In the genomic region with DNA sequence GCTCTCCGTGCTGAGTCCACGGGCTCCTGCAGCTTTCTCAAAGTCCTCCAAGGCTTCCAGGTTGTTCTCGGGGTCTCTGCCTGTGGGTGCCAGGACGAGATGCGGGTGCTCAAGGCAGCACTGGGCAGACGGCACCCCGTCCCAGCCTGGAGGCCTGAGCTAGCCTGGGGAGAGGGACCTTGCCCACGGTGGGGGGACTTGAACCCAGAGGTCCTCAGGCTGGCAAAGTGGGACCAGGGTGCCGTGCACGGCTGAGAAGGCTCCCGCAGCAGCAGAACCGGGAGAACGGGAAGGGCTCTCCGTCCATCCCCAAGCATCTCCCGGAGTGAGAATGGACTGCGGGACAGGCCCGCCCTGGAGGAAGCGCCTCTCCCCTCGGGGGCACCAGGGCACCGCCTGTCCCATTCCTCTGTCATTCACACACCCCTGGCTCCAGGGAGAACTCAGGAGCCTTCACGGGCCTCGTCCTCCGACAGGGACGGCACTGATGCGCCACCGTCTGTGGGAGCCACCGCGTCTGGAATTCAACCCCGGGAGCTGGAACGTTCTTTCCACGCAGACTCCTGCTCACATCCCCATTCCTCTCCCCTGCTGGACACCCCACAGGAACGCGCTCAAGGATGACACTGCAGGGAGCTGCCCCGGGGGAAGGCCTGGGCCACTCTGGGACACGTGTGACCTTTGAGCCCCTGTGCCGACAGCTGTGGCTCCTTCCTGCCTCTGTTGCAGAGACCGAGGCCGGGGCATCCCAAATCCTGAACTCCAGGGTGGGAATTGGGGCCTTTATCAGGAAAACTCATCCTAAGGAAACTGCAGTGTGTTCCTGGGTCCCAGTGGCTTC, we compare ENCODE assay signal across 21 cellular contexts. TPM values are rescaled to one million over a fixed set of nuclear protein-coding genes. Genes with fewer than 3 reads are reported as not detected.
DNase-seq lines count a peak whose midpoint lies in the region; ATAC-seq and TF ChIP-seq lines count a peak whose summit lies in the region.
"Had no signal": no experiment of that assay in that cellular context is flagged by ENCODE, and none has a peak within 500 bp of the region (broad histone marks: within the 10 kb centered on the region; RNA-seq: fewer than 3 reads in every experiment).

No MANE protein-coding gene starts in this region.

- peak; percentile 59 for ATAC-seq in Right ventricle myocardium superior (ENCODE audit: poor library complexity)
- ATAC-seq in natural killer cell treated with Interleukin-12 subunit alpha and Interleukin-12 subunit beta and Interleukin-15 and Interleukin-18, amount 100 ng/mL, for 72 hours = no peak
- ATAC-seq: HCT116 had no signal

- H3K18ac ChIP-seq in trophoblast cell (ENCODE audit: low read length) = peak overlapping the region; percentile 5

- H3K4me2 ChIP-seq in trophoblast cell (ENCODE audit: low read length) = no peak overlapping the region
- H3K4me2 ChIP-seq: A549 had no signal

- no peak overlapping the region for H4K91ac ChIP-seq in trophoblast cell (ENCODE audit: low read depth, low read length)

- H2AFZ ChIP-seq in trophoblast cell (ENCODE audit: insufficient read depth, low read length, poor library complexity) = no peak overlapping the region
- H2AFZ ChIP-seq: GM23248 had no signal

- H3K36me3 ChIP-seq in right atrium auricular region (no peaks in the 10 kb centered on the region), trophoblast cell (ENCODE audit: control insufficient read depth in 1 of 2, insufficient read depth in 2 of 2, low read length in 2 of 2) (no peaks in the 10 kb centered on the region)

- no peaks in the 10 kb centered on the region for H3K4me1 ChIP-seq in right atrium auricular region
- H3K4me1 ChIP-seq in trophoblast cell (ENCODE audit: control insufficient read depth in 1 of 2, insufficient read depth in 2 of 2, low read length in 2 of 2) = peaks cover 0 to 8% of the 10 kb centered on the region in 2 experiments
- H3K4me1 ChIP-seq: A549 had no signal

- no peak overlapping the region for H2BK120ac ChIP-seq in trophoblast cell (ENCODE audit: insufficient read depth, low read length, poor library complexity)

- H3K27me3 ChIP-seq in right atrium auricular region = no peaks in the 10 kb centered on the region
- no peaks in the 10 kb centered on the region for H3K27me3 ChIP-seq in trophoblast cell (ENCODE audit: insufficient read depth, low read length)

- no peak overlapping the region for H3K14ac ChIP-seq in trophoblast cell (ENCODE audit: low read length)

- no peak overlapping the region for H3K4me3 ChIP-seq in right atrium auricular region
- H3K4me3 ChIP-seq in trophoblast cell (ENCODE audit: low read depth, low read length) = no peak overlapping the region
- H3K4me3 ChIP-seq: A549, GM23248 had no signal

- H3K36me3 Mint-ChIP-seq in immature natural killer cell = no peaks in the 10 kb centered on the region
- no peaks in the 10 kb centered on the region for H3K36me3 Mint-ChIP-seq in natural killer cell treated with Interleukin-12 subunit alpha and Interleukin-12 subunit beta and Interleukin-15 and Interleukin-18, amount 100 ng/mL, for 72 hours
- H3K36me3 Mint-ChIP-seq in activated T-helper 1 cell treated with anti-CD3 and anti-CD28 coated beads, Interleukin-12 subunit alpha, Interleukin-12 subunit beta, Interleukin-2, Interleukin-4 antibody, amounts not matched to agents 30 ng/mL and 10 ng/mL and 1 ng/mL, durations not matched to agents 14 hours and 24 hours and 36 hours (ENCODE audit: low read depth) = no peaks in the 10 kb centered on the region

- H3K4me1 Mint-ChIP-seq in immature natural killer cell = no peaks in the 10 kb centered on the region
- no peaks in the 10 kb centered on the region for H3K4me1 Mint-ChIP-seq in natural killer cell treated with Interleukin-12 subunit alpha and Interleukin-12 subunit beta and Interleukin-15 and Interleukin-18, amount 100 ng/mL, for 72 hours (ENCODE audit: low read depth in 2 of 2)
- no peaks in the 10 kb centered on the region for H3K4me1 Mint-ChIP-seq in activated T-helper 1 cell treated with anti-CD3 and anti-CD28 coated beads, Interleukin-12 subunit alpha, Interleukin-12 subunit beta, Interleukin-2, Interleukin-4 antibody, amounts not matched to agents 30 ng/mL and 10 ng/mL and 1 ng/mL, durations not matched to agents 14 hours and 24 hours and 36 hours (ENCODE audit: low read depth)

- H3K9ac ChIP-seq in trophoblast cell (ENCODE audit: low read length) = no peak overlapping the region
- H3K9ac ChIP-seq: GM23248 had no signal

- H3K9me3 Mint-ChIP-seq in immature natural killer cell = no peaks in the 10 kb centered on the region
- H3K9me3 Mint-ChIP-seq in natural killer cell treated with Interleukin-12 subunit alpha and Interleukin-12 subunit beta and Interleukin-15 and Interleukin-18, amount 100 ng/mL, for 72 hours = no peaks in the 10 kb centered on the region
- H3K9me3 Mint-ChIP-seq in activated T-helper 1 cell treated with anti-CD3 and anti-CD28 coated beads, Interleukin-12 subunit alpha, Interleukin-12 subunit beta, Interleukin-2, Interleukin-4 antibody, amounts not matched to agents 30 ng/mL and 10 ng/mL and 1 ng/mL, durations not matched to agents 14 hours and 24 hours and 36 hours = no peaks in the 10 kb centered on the region

- DNase-seq in Right ventricle myocardium superior = no peak
- no peak for DNase-seq in right atrium auricular region (ENCODE audit: low spot score)
- peak; percentile 66 for DNase-seq in islet precursor cell
- no peak for DNase-seq in trophoblast cell
- no peak for DNase-seq in immature natural killer cell
- DNase-seq in natural killer cell treated with Interleukin-12 subunit alpha and Interleukin-12 subunit beta and Interleukin-15 and Interleukin-18, amount 100 ng/mL, for 72 hours (ENCODE audit: low spot score) = no peak
- no peak for DNase-seq in activated T-helper 1 cell treated with anti-CD3 and anti-CD28 coated beads, Interleukin-12 subunit alpha, Interleukin-12 subunit beta, Interleukin-2, Interleukin-4 antibody, amounts not matched to agents 30 ng/mL and 10 ng/mL and 1 ng/mL, durations not matched to agents 14 hours and 24 hours and 36 hours (ENCODE audit: low spot score)
- DNase-seq in hepatic stellate cell (ENCODE audit: low spot score) = no peak
- DNase-seq: DMS 273 treated with DMSO at 0.1 percent for 48 hours, GF-D8, GM23248, NCI-H1105 treated with DMSO at 0.1 percent for 48 hours, NCI-H1694 treated with DMSO at 0.1 percent for 48 hours, NCI-H2107, NCI-H2227 treated with DMSO at 0.1 percent for 48 hours, NCI-H526 had no signal

- peaks cover 2 to 6% (median 3%) of the 10 kb centered on the region in 3 donors for H3K27me3 Mint-ChIP-seq in immature natural killer cell (ENCODE audit: low read depth in 3 of 3)
- H3K27me3 Mint-ChIP-seq in natural killer cell treated with Interleukin-12 subunit alpha and Interleukin-12 subunit beta and Interleukin-15 and Interleukin-18, amount 100 ng/mL, for 72 hours = peaks cover 5 to 12% of the 10 kb centered on the region in 2 donors
- H3K27me3 Mint-ChIP-seq in activated T-helper 1 cell treated with anti-CD3 and anti-CD28 coated beads, Interleukin-12 subunit alpha, Interleukin-12 subunit beta, Interleukin-2, Interleukin-4 antibody, amounts not matched to agents 30 ng/mL and 10 ng/mL and 1 ng/mL, durations not matched to agents 14 hours and 24 hours and 36 hours (ENCODE audit: insufficient read depth) = peaks cover 6% of the 10 kb centered on the region

- TF ChIP-seq CTCF in right atrium auricular region (IDR thresholded peaks at IDR 0.05) = no peak

- no peak overlapping the region for H3K27ac ChIP-seq in right atrium auricular region
- no peak overlapping the region for H3K27ac ChIP-seq in trophoblast cell (ENCODE audit: low read depth, low read length)
- H3K27ac ChIP-seq: A549, C4-2B, GM23248, HL-60 had no signal

- H3K9me3 ChIP-seq in right atrium auricular region (no peaks in the 10 kb centered on the region), trophoblast cell (ENCODE audit: insufficient read depth, low read depth, low read length) (peaks cover 8% of the 10 kb centered on the region)

- no peak overlapping the region for H3K23ac ChIP-seq in trophoblast cell (ENCODE audit: low read length)

- H3K4me3 Mint-ChIP-seq in immature natural killer cell = no peak overlapping the region
- H3K4me3 Mint-ChIP-seq in natural killer cell treated with Interleukin-12 subunit alpha and Interleukin-12 subunit beta and Interleukin-15 and Interleukin-18, amount 100 ng/mL, for 72 hours = no peak overlapping the region
- H3K4me3 Mint-ChIP-seq in activated T-helper 1 cell treated with anti-CD3 and anti-CD28 coated beads, Interleukin-12 subunit alpha, Interleukin-12 subunit beta, Interleukin-2, Interleukin-4 antibody, amounts not matched to agents 30 ng/mL and 10 ng/mL and 1 ng/mL, durations not matched to agents 14 hours and 24 hours and 36 hours = no peak overlapping the region

- H3K27ac Mint-ChIP-seq in immature natural killer cell = no peak overlapping the region
- H3K27ac Mint-ChIP-seq in natural killer cell treated with Interleukin-12 subunit alpha and Interleukin-12 subunit beta and Interleukin-15 and Interleukin-18, amount 100 ng/mL, for 72 hours = no peak overlapping the region
- no peak overlapping the region for H3K27ac Mint-ChIP-seq in activated T-helper 1 cell treated with anti-CD3 and anti-CD28 coated beads, Interleukin-12 subunit alpha, Interleukin-12 subunit beta, Interleukin-2, Interleukin-4 antibody, amounts not matched to agents 30 ng/mL and 10 ng/mL and 1 ng/mL, durations not matched to agents 14 hours and 24 hours and 36 hours

- H3K79me2 ChIP-seq in trophoblast cell (ENCODE audit: control insufficient read depth, insufficient read depth, low read length, poor library complexity) = no peaks in the 10 kb centered on the region

- no peak overlapping the region for H4K12ac ChIP-seq in trophoblast cell (ENCODE audit: low read depth, low read length)

- H3K79me1 ChIP-seq in trophoblast cell (ENCODE audit: low read length) = peaks cover 2% of the 10 kb centered on the region

- no CpG with 5 or more reads among the region's 38 CpGs for WGBS in trophoblast cell (ENCODE audit: extremely low coverage, insufficient coverage, insufficient read length)

- H4K8ac ChIP-seq in trophoblast cell (ENCODE audit: low read depth, low read length) = no peak overlapping the region

- intact Hi-C loops in Right ventricle myocardium superior (cut with DNase I) = no loop called here
- intact Hi-C loops in activated T-helper 1 cell treated with anti-CD3 and anti-CD28 coated beads, Interleukin-12 subunit alpha, Interleukin-12 subunit beta, Interleukin-2, Interleukin-4 antibody, amounts not matched to agents 30 ng/mL and 10 ng/mL and 1 ng/mL, durations not matched to agents 14 hours and 24 hours and 36 hours (cut with micrococcal nuclease) = no loop called here

- no peak overlapping the region for H2BK12ac ChIP-seq in trophoblast cell (ENCODE audit: low read length)

- no peak overlapping the region for H2BK5ac ChIP-seq in trophoblast cell (ENCODE audit: low read depth, low read length, poor library complexity)

- no peak overlapping the region for H3K4ac ChIP-seq in trophoblast cell (ENCODE audit: low read depth, low read length)

- no peak overlapping the region for H2AK5ac ChIP-seq in trophoblast cell (ENCODE audit: low read length)

RNA-seq across cellular contexts. Expression of a gene that starts 16.3 kb away (rescaled TPM):
- total RNA-seq in Right ventricle myocardium superior = not detected
- not detected for total RNA-seq in right atrium auricular region
- 0.12 and 0.14 TPM in 2 replicates for polyA plus RNA-seq in trophoblast cell (2013)
- not detected for polyA plus RNA-seq in immature natural killer cell
- total RNA-seq in natural killer cell treated with Interleukin-12 subunit alpha and Interleukin-12 subunit beta and Interleukin-15 and Interleukin-18, amount 100 ng/mL, for 72 hours = not detected
- total RNA-seq in activated T-helper 1 cell treated with anti-CD3 and anti-CD28 coated beads, Interleukin-12 subunit alpha, Interleukin-12 subunit beta, Interleukin-2, Interleukin-4 antibody, amounts not matched to agents 30 ng/mL and 10 ng/mL and 1 ng/mL, durations not matched to agents 14 hours and 24 hours and 36 hours = not detected in 2 replicates
- total RNA-seq: GM23248, RPMI7951 had no signal
- polyA plus RNA-seq: A549, GM23248 had no signal

RNA-seq across cellular contexts. Expression of a gene that starts 49.6 kb away (rescaled TPM):
- total RNA-seq in Right ventricle myocardium superior (2.4 TPM), right atrium auricular region (1 to 10 TPM; 1.1 to 2.5 TPM)
- polyA plus RNA-seq in trophoblast cell (2013) = 0.04 and 0.05 TPM in 2 replicates
- under 1 TPM in 1 of 3 donors, not detected in 2; 0.03 TPM for polyA plus RNA-seq in immature natural killer cell
- total RNA-seq in natural killer cell treated with Interleukin-12 subunit alpha and Interleukin-12 subunit beta and Interleukin-15 and Interleukin-18, amount 100 ng/mL, for 72 hours = under 1 TPM; 0.25 to 0.69 TPM
- 0.34 and 0.60 TPM in 2 replicates for total RNA-seq in activated T-helper 1 cell treated with anti-CD3 and anti-CD28 coated beads, Interleukin-12 subunit alpha, Interleukin-12 subunit beta, Interleukin-2, Interleukin-4 antibody, amounts not matched to agents 30 ng/mL and 10 ng/mL and 1 ng/mL, durations not matched to agents 14 hours and 24 hours and 36 hours
- total RNA-seq: GM23248, RPMI7951 had no signal
- polyA plus RNA-seq: A549, GM23248 had no signal
